ENCODE assay signal across 9 cellular contexts in genomic region chr3:71926242-71926560, GRCh38.
DNase-seq lines count a peak whose midpoint lies in the region; ATAC-seq and TF ChIP-seq lines count a peak whose summit lies in the region.
"Had no signal": no experiment of that assay in that cellular context is flagged by ENCODE, and none has a peak within 500 bp of the region (broad histone marks: within the 10 kb centered on the region; RNA-seq: fewer than 3 reads in every experiment).

No MANE protein-coding gene starts in this region.

- H3K9me3 ChIP-seq in MM.1S (replicated peaks; ENCODE audit: insufficient read depth, low read length), result no peaks in the 10 kb centered on the region
- no peaks in the 10 kb centered on the region for H3K9me3 ChIP-seq in lung (ENCODE audit: control insufficient read depth in 2 of 2, insufficient read depth in 1 of 2, low read length in 1 of 2)
- no peaks in the 10 kb centered on the region for H3K9me3 ChIP-seq in vagina

- H4K20me1 ChIP-seq in MM.1S (ENCODE audit: insufficient read depth, low read length), result no peaks in the 10 kb centered on the region

- whole genome bisulfite sequencing in lung, 2 donors, result 30 to 43% methylated on average over 2 of the region's 2 CpGs

- no peaks in the 10 kb centered on the region for H3K36me3 ChIP-seq in MM.1S (replicated peaks; ENCODE audit: insufficient read depth, low read length)
- H3K36me3 ChIP-seq in lung (ENCODE audit: control insufficient read depth in 2 of 2, insufficient read depth in 2 of 2, low read length in 2 of 2), result no peaks in the 10 kb centered on the region
- no peaks in the 10 kb centered on the region for H3K36me3 ChIP-seq in vagina

- TF ChIP-seq POLR2A in vagina (IDR thresholded peaks at IDR 0.05), result no peak

- intact Hi-C loops in left ventricle myocardium superior (cut with micrococcal nuclease), result no loop called here
- intact Hi-C loops in vagina (cut with DNase I), result no loop called here

- H3K27me3 ChIP-seq in MM.1S (replicated peaks; ENCODE audit: insufficient read depth, low read length) (no peaks in the 10 kb centered on the region), lung (ENCODE audit: control insufficient read depth, insufficient read depth) (no peaks in the 10 kb centered on the region), vagina (no peaks in the 10 kb centered on the region)

- H3K9ac ChIP-seq in MM.1S (ENCODE audit: low read length), result no peak overlapping the region

- H3K4me3 ChIP-seq in MM.1S (ENCODE audit: low read length), result no peak overlapping the region
- no peak overlapping the region for H3K4me3 ChIP-seq in lung
- no peak overlapping the region for H3K4me3 ChIP-seq in vagina

- no peak overlapping the region for H3K27ac ChIP-seq in MM.1S (ENCODE audit: low read length)
- no peak overlapping the region for H3K27ac ChIP-seq in lung (ENCODE audit: low read depth in 1 of 2, low read length in 1 of 2)
- H3K27ac ChIP-seq in vagina, result no peak overlapping the region

- ATAC-seq in lung (ENCODE audit: insufficient read depth, low FRiP score) (peak; percentile 50), left ventricle myocardium superior (no peak)

- no peaks in the 10 kb centered on the region for H3K79me2 ChIP-seq in MM.1S (ENCODE audit: low read length)

- H3K9me2 ChIP-seq in MM.1S (replicated peaks; ENCODE audit: insufficient read depth, low read length), result no peaks in the 10 kb centered on the region

- no peak overlapping the region for H3K4me2 ChIP-seq in MM.1S (ENCODE audit: low read depth, low read length)

- no peaks in the 10 kb centered on the region for H3K4me1 ChIP-seq in MM.1S (ENCODE audit: low read length)
- no peaks in the 10 kb centered on the region for H3K4me1 ChIP-seq in lung (ENCODE audit: control insufficient read depth in 2 of 2, insufficient read depth in 2 of 2, low read length in 2 of 2)
- H3K4me1 ChIP-seq in vagina, result no peaks in the 10 kb centered on the region

- H3F3A ChIP-seq in MM.1S (ENCODE audit: insufficient read depth, low read length), result no peaks in the 10 kb centered on the region

- TF ChIP-seq CTCF in GM13976 (IDR thresholded peaks at IDR 0.05; ENCODE audit: borderline replicate concordance, control extremely low read depth, extremely low read depth, insufficient read depth, missing control alignments) (no peak), MM.1S (IDR thresholded peaks at IDR 0.05; ENCODE audit: low read length) (peak; percentile 60), lung (IDR thresholded peaks at IDR 0.05; ENCODE audit: control extremely low read depth, extremely low read depth) (no peak), vagina (IDR thresholded peaks at IDR 0.05) (peak in 1 of 3 experiments; percentile 19)

- in situ Hi-C loops in GM13976 (cut with MboI; ENCODE audit: low sequenced_read_pairs, unreplicated experiment), result loop anchor here (25.0 kb wide), 1 partner anchor 336 kb away; no protein-coding TSS in a partner anchor

- DNase-seq in 8988T (peak; percentile 33), GM13976 (ENCODE audit: low spot score) (peak; percentile 44), MM.1S (peak; percentile 39), astrocyte of the hippocampus (ENCODE audit: low read depth, low spot score) (peak; percentile 40), lung (ENCODE audit: low spot score) (peak; percentile 33), AG08396 (ENCODE audit: low spot score) (no peak), left ventricle myocardium superior (no peak), vagina (ENCODE audit: extremely low spot score in 2 of 2) (no peak)
- DNase-seq: activated naive CD8-positive, alpha-beta T cell treated with anti-CD3 and anti-CD28 coated beads, Interleukin-2, amount 10 ng/mL, durations not matched to agents 7 days and 5 days had no signal

- H2AFZ ChIP-seq in MM.1S (ENCODE audit: low read length), result no peak overlapping the region

Comparison
In these comparisons a context has a peak if more than half of its experiments do, and no peak if none do; other contexts are left out.
1. DNase-seq: peak in 8988T (single experiment), GM13976 (single experiment), MM.1S (single experiment), astrocyte of the hippocampus (single experiment) and lung (single experiment); none in AG08396 (single experiment), left ventricle myocardium superior (single experiment) and vagina (0 of 2).